In the genomic region with DNA sequence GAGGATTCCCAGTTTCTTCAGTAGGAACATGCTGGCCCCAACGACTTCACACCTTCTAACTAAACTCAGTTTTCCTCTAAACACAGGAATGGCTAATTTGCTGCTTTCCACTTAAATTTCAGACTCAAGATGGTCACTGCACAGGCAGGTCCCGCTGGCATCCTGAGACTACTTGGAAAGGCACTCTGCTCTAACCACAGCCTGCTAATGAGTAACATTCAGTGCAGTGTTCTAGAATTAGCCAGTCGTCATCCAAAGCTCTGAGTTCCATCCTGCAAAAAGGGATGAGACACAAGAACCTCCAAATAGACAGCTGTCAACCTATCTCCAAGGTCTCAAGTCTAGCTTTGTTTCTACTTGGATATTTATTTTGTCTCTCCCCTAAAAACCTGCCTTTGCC, we compare ENCODE assay signal across 19 cellular contexts. TPM values are rescaled to one million over a fixed set of nuclear protein-coding genes. Genes with fewer than 3 reads are reported as not detected.
DNase-seq lines count a peak whose midpoint lies in the region; ATAC-seq and TF ChIP-seq lines count a peak whose summit lies in the region.
"Had no signal": no experiment of that assay in that cellular context is flagged by ENCODE, and none has a peak within 500 bp of the region (broad histone marks: within the 10 kb centered on the region; RNA-seq: fewer than 3 reads in every experiment).

No MANE protein-coding gene starts in this region.

- H3K27ac Mint-ChIP-seq in GM23338 = no peak overlapping the region
- H3K27ac Mint-ChIP-seq: activated naive CD8-positive, alpha-beta T cell; activated T-cell treated with anti-CD3 and anti-CD28 coated beads, Interleukin-2, amount 50 U/mL, for 24 hours; nephron progenitor cell; stimulated activated naive CD8-positive, alpha-beta T cell treated with anti-CD3 and anti-CD28 coated beads, Interleukin-15, amount 100 ng/mL, for 72 hours had no signal

- peaks cover 54% of the 10 kb centered on the region for H4K20me1 ChIP-seq in GM23338 (replicated peaks; ENCODE audit: insufficient read depth)

- DNase-seq in AG08395 (ENCODE audit: low spot score) (peak; percentile 86), GM23338 (ENCODE audit: low spot score) (no peak), astrocyte of the hippocampus (ENCODE audit: low read depth, low spot score) (peak; percentile 74), kidney epithelial cell (ENCODE audit: low read depth) (peak; percentile 56), RWPE1 (ENCODE audit: low spot score) (no peak), NCI-H128 (lab: John Stamatoyannopoulos, UW; ENCODE audit: unreplicated experiment) (no peak)
- DNase-seq: activated T-cell treated with anti-CD3 and anti-CD28 coated beads, Interleukin-2, amount 50 U/mL, for 24 hours; NCI-H1048; NCI-H774; nephron progenitor cell; PC-9; psoas muscle; stimulated activated CD4-positive, alpha-beta T cell treated with anti-CD3 and anti-CD28 coated beads, Interleukin-15, amount 100 ng/mL, for 24 hours; stimulated activated naive CD8-positive, alpha-beta T cell treated with anti-CD3 and anti-CD28 coated beads, Interleukin-15, amount 100 ng/mL, for 72 hours; uterus had no signal

- no peak overlapping the region for H3K4me2 ChIP-seq in GM23338
- H3K4me2 ChIP-seq: PC-9 had no signal

- no peaks in the 10 kb centered on the region for H3K36me3 Mint-ChIP-seq in GM23338 (ENCODE audit: low read depth)

- ATAC-seq in GM23338 (no peak), GM21619 (IDR thresholded peaks at IDR 0.05; ENCODE audit: unreplicated experiment) (no peak), HG03139 (IDR thresholded peaks at IDR 0.05; ENCODE audit: unreplicated experiment) (no peak)
- ATAC-seq: HCT116; stimulated activated naive CD8-positive, alpha-beta T cell treated with anti-CD3 and anti-CD28 coated beads, Interleukin-15, amount 100 ng/mL, for 72 hours had no signal

- no peak overlapping the region for H2AFZ ChIP-seq in GM23338
- H2AFZ ChIP-seq: PC-9 had no signal

- H3K36me3 ChIP-seq in GM23338 (ENCODE audit: insufficient read depth) (no peaks in the 10 kb centered on the region), kidney epithelial cell (ENCODE audit: control insufficient read depth, insufficient read depth, low read length) (no peaks in the 10 kb centered on the region)
- H3K36me3 ChIP-seq: uterus had no signal

- no peaks in the 10 kb centered on the region for H3K9me2 ChIP-seq in GM23338 (ENCODE audit: insufficient read depth)

- CTCF ChIA-PET in RWPE1 (lab: Yijun Ruan, JAX) = no interaction called here

- peaks cover 10% of the 10 kb centered on the region for H3F3A ChIP-seq in GM23338 (replicated peaks; ENCODE audit: low read depth)

- POLR2A ChIA-PET in RWPE1 (lab: Yijun Ruan, JAX; ENCODE audit: low non-redundant PET) = no interaction called here

- H3K4me3 ChIP-seq in GM23338 = no peak overlapping the region
- no peak overlapping the region for H3K4me3 ChIP-seq in kidney epithelial cell (ENCODE audit: low read depth, low read length)
- H3K4me3 ChIP-seq: PC-9, psoas muscle, uterus had no signal

- peaks cover 97% of the 10 kb centered on the region for H3K27me3 Mint-ChIP-seq in GM23338 (ENCODE audit: insufficient read depth, low read depth, poor library complexity)
- H3K27me3 Mint-ChIP-seq: activated naive CD8-positive, alpha-beta T cell; activated T-cell treated with anti-CD3 and anti-CD28 coated beads, Interleukin-2, amount 50 U/mL, for 24 hours; stimulated activated naive CD8-positive, alpha-beta T cell treated with anti-CD3 and anti-CD28 coated beads, Interleukin-15, amount 100 ng/mL, for 72 hours had no signal

- no peak overlapping the region for H3K4me3 Mint-ChIP-seq in GM23338
- H3K4me3 Mint-ChIP-seq: activated naive CD8-positive, alpha-beta T cell; activated T-cell treated with anti-CD3 and anti-CD28 coated beads, Interleukin-2, amount 50 U/mL, for 24 hours; nephron progenitor cell; stimulated activated naive CD8-positive, alpha-beta T cell treated with anti-CD3 and anti-CD28 coated beads, Interleukin-15, amount 100 ng/mL, for 72 hours had no signal

- H3K4me1 ChIP-seq in GM23338 (ENCODE audit: insufficient read depth) = peaks cover 5% of the 10 kb centered on the region; the same call in 1 of the 2 replicates
- H3K4me1 ChIP-seq: uterus had no signal

- peaks cover 3% of the 10 kb centered on the region for H3K4me1 Mint-ChIP-seq in GM23338

- no peaks in the 10 kb centered on the region for H3K79me2 ChIP-seq in GM23338 (replicated peaks; ENCODE audit: insufficient read depth)

- TF ChIP-seq CTCF in GM23338 (conservative IDR thresholded peaks at IDR 0.05; ENCODE audit: low read depth in 2 of 2) (no peak), kidney epithelial cell (IDR thresholded peaks at IDR 0.05; ENCODE audit: insufficient read depth, low read length, poor library complexity, severe bottlenecking) (no peak), RWPE1 (conservative IDR thresholded peaks at IDR 0.05; ENCODE audit: low read depth) (no peak)

- H3K9me3 Mint-ChIP-seq in GM23338 = no peaks in the 10 kb centered on the region
- H3K9me3 Mint-ChIP-seq: activated T-cell treated with anti-CD3 and anti-CD28 coated beads, Interleukin-2, amount 50 U/mL, for 24 hours; nephron progenitor cell; stimulated activated naive CD8-positive, alpha-beta T cell treated with anti-CD3 and anti-CD28 coated beads, Interleukin-15, amount 100 ng/mL, for 72 hours had no signal

- no peak overlapping the region for H3K27ac ChIP-seq in GM23338 (ENCODE audit: low read depth)
- H3K27ac ChIP-seq in RWPE1 = no peak overlapping the region
- H3K27ac ChIP-seq: PC-9, psoas muscle, uterus had no signal

- H3K27me3 ChIP-seq in GM23338 (ENCODE audit: insufficient read depth) (peaks cover 100% of the 10 kb centered on the region), kidney epithelial cell (ENCODE audit: control insufficient read depth, insufficient read depth, low read length) (no peaks in the 10 kb centered on the region)
- H3K27me3 ChIP-seq: uterus had no signal

TF ChIP-seq in GM23338, 12 proteins besides CTCF, POLR2A, EP300 and RAD21 (continues in another document):
- TF ChIP-seq NANOG (IDR thresholded peaks at IDR 0.05; ENCODE audit: borderline replicate concordance) (no peak), EZH2phosphoT487 (IDR thresholded peaks at IDR 0.05; ENCODE audit: unreplicated experiment) (no peak), STAT1 (IDR thresholded peaks at IDR 0.05; ENCODE audit: unreplicated experiment) (no peak), ZNF331 (CRISPR knock-in tag; IDR thresholded peaks at IDR 0.05; ENCODE audit: low read depth) (no peak), EZH2 (IDR thresholded peaks at IDR 0.05; ENCODE audit: low read depth, unreplicated experiment) (peak; percentile 30)
- TF ChIP-seq, protein P1, sequence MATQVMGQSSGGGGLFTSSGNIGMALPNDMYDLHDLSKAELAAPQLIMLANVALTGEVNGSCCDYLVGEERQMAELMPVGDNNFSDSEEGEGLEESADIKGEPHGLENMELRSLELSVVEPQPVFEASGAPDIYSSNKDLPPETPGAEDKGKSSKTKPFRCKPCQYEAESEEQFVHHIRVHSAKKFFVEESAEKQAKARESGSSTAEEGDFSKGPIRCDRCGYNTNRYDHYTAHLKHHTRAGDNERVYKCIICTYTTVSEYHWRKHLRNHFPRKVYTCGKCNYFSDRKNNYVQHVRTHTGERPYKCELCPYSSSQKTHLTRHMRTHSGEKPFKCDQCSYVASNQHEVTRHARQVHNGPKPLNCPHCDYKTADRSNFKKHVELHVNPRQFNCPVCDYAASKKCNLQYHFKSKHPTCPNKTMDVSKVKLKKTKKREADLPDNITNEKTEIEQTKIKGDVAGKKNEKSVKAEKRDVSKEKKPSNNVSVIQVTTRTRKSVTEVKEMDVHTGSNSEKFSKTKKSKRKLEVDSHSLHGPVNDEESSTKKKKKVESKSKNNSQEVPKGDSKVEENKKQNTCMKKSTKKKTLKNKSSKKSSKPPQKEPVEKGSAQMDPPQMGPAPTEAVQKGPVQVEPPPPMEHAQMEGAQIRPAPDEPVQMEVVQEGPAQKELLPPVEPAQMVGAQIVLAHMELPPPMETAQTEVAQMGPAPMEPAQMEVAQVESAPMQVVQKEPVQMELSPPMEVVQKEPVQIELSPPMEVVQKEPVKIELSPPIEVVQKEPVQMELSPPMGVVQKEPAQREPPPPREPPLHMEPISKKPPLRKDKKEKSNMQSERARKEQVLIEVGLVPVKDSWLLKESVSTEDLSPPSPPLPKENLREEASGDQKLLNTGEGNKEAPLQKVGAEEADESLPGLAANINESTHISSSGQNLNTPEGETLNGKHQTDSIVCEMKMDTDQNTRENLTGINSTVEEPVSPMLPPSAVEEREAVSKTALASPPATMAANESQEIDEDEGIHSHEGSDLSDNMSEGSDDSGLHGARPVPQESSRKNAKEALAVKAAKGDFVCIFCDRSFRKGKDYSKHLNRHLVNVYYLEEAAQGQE (IDR thresholded peaks at IDR 0.05; ENCODE audit: unreplicated experiment) = no peak

RNA-seq across cellular contexts. Expression of a gene that starts 6.0 kb away (rescaled TPM):
- 0.31 TPM in 1 of 2 replicates, not detected in the other for total RNA-seq in GM23338 (2014; rRNA removed; shearing (Covaris generic))
- 0.08 and 0.37 TPM in 2 replicates for polyA plus RNA-seq in GM23338 (2016; fragmentation: Nextera tagmentation; extraction: Ambion mirVana)
- 30.8 and 43.0 TPM in 2 replicates for total RNA-seq in kidney epithelial cell

RNA-seq across cellular contexts. Expression of a gene that starts 6.4 kb away (rescaled TPM):
- total RNA-seq in GM23338 (2014; rRNA removed; shearing (Covaris generic)) = 35.2 and 89.2 TPM in 2 replicates
- polyA plus RNA-seq in GM23338 (2016; fragmentation: Nextera tagmentation; extraction: Ambion mirVana) = 8.1 and 9.7 TPM in 2 replicates
- 97.5 and 122 TPM in 2 replicates for total RNA-seq in kidney epithelial cell

Comparison
In these comparisons a context has a peak if more than half of its experiments do, and no peak if none do; other contexts are left out.
1. DNase-seq: peak in AG08395 (single experiment), astrocyte of the hippocampus (single experiment) and kidney epithelial cell (single experiment); none in GM23338 (single experiment), RWPE1 (single experiment) and NCI-H128 (single experiment).
2. RNA of a gene that starts 6.0 kb away (total RNA-seq): 30.8 to 43.0 TPM in kidney epithelial cell; 0.31 TPM in GM23338; every median in the first group is over 10 times any median in the second.